Comparison of ENCODE assay signal across 20 cellular contexts in the genomic region with DNA sequence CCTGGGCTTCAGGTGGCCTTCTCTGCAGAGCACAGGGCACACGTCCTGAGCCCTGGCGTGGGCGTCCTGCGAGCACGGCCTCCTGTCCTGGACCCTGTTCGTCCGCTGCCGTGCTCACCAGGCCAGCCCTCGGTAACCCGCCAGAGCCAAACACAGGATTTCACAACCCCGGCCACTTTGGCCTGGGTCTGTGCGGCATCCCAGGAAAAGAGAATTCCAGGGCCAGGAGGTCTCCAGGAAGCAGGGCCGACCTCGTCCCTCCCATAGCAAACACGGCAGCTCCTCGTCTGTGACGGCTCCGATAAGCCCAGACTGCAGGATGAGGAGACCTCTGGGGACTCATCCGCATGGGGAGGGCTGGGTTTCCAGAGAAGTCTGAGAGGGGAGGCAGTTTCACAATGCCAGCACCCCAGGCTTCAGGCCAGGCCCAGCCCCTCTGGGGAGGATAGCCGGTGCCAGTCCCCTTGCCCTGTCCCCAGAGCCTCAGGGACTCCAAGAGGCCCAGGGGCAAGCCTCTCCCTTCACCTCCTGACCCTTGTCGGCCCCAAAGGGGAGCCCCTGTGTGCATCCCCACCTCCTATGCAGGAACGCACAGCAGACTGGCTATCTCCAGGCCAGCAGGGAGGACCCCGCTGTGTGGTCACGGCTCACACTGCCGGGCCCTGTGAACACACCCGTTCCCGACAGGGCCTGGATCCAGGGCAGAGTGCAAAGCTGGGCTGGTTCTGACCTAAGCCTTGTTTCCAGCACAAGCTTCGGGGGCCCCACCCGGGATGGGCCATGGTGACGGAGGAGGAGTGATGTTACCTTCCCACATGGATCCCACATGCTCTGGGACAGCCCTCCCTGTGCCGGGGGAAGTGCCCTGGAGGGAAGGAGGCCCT. TPM values are rescaled to one million over a fixed set of nuclear protein-coding genes. Genes with fewer than 3 reads are reported as not detected.
DNase-seq lines count a peak whose midpoint lies in the region; ATAC-seq and TF ChIP-seq lines count a peak whose summit lies in the region.
"Had no signal": no experiment of that assay in that cellular context is flagged by ENCODE, and none has a peak within 500 bp of the region (broad histone marks: within the 10 kb centered on the region; RNA-seq: fewer than 3 reads in every experiment).

No MANE protein-coding gene starts in this region.

- intact Hi-C loops in heart left ventricle (cut with DNase I) = loop anchor here in 7 of 10 donors (2.0 to 10.0 kb wide), 2 partner anchors 20 to 348 kb away; a partner anchor contains a TSS
- intact Hi-C loops in mucosa of descending colon (cut with DNase I, micrococcal nuclease) = no loop called here

- H3K27me3 ChIP-seq in adipocyte (replicated peaks; ENCODE audit: control insufficient read depth, insufficient read depth, low read length) = no peaks in the 10 kb centered on the region
- H3K27me3 ChIP-seq in heart left ventricle = no peaks in the 10 kb centered on the region
- no peaks in the 10 kb centered on the region for H3K27me3 ChIP-seq in tibial nerve
- H3K27me3 ChIP-seq: ovary, Peyer's patch had no signal

- H3K27ac ChIP-seq in heart left ventricle = peak overlapping the region; percentile 12 to 89 (median 67)
- H3K27ac ChIP-seq in tibial nerve = peak overlapping the region in 3 of 4 donors; percentile 34 to 76 (median 49)
- H3K27ac ChIP-seq: ovary, thoracic aorta, VCaP had no signal

- TF ChIP-seq POLR2A in heart left ventricle (IDR thresholded peaks at IDR 0.05) = no peak
- no peak for TF ChIP-seq POLR2A in tibial nerve (IDR thresholded peaks at IDR 0.05)

- no peaks in the 10 kb centered on the region for H3K36me3 ChIP-seq in adipocyte (ENCODE audit: control insufficient read depth, insufficient read depth, low read length, severe bottlenecking)
- H3K36me3 ChIP-seq in heart left ventricle = peaks cover 0 to 7% (median 0%) of the 10 kb centered on the region in 9 donors
- H3K36me3 ChIP-seq in mucosa of descending colon (ENCODE audit: low read depth) = no peaks in the 10 kb centered on the region
- no peaks in the 10 kb centered on the region for H3K36me3 ChIP-seq in tibial nerve
- H3K36me3 ChIP-seq: ovary, Peyer's patch, thoracic aorta had no signal

- peak in 1 of 2 donors; percentile 15 for TF ChIP-seq EP300 in tibial nerve (IDR thresholded peaks at IDR 0.05)

- H3K9ac ChIP-seq in adipocyte (ENCODE audit: low read length) = peak overlapping the region; percentile 73

- no peak for DNase-seq in adipocyte (ENCODE audit: low read depth)
- DNase-seq in heart left ventricle = peak in 4 of 5 donors; percentile 56 to 83 (median 78)
- peak in 1 of 3 donors; percentile 63 for DNase-seq in mucosa of descending colon
- peak; percentile 36 to 74 for DNase-seq in tibial nerve (ENCODE audit: low spot score in 2 of 2)
- no peak for DNase-seq in NCI-H524 (lab: John Stamatoyannopoulos, UW)
- no peak for DNase-seq in dedifferentiated amniotic fluid mesenchymal stem cell (ENCODE audit: extremely low spot score)
- DNase-seq: activated CD8-positive, alpha-beta T cell treated with anti-CD3 and anti-CD28 coated beads, Interleukin-2, amount 10 ng/mL, durations not matched to agents 7 days and 5 days; anterior cingulate cortex; DMS 273 treated with DMSO at 0.1 percent for 48 hours; MM.1S; NCI-H1930; NCI-H526; SW 1271 had no signal

- H3K4me1 ChIP-seq in adipocyte (ENCODE audit: control insufficient read depth, insufficient read depth, low read length) (peaks cover 40% of the 10 kb centered on the region), heart left ventricle (peaks cover 0 to 30% (median 22%) of the 10 kb centered on the region in 12 donors), mucosa of descending colon (ENCODE audit: low read depth) (no peaks in the 10 kb centered on the region), tibial nerve (peaks cover 0 to 28% (median 5%) of the 10 kb centered on the region in 4 donors)

- 38 to 61% (median 50%) methylated on average over 24 to 31 of the region's 31 CpGs for WGBS in heart left ventricle, 4 donors
- WGBS in tibial nerve, 2 donors = 65 to 72% methylated on average over 30 of the region's 31 CpGs

- TF ChIP-seq CTCF in heart left ventricle (IDR thresholded peaks at IDR 0.05) (no peak), mucosa of descending colon (IDR thresholded peaks at IDR 0.05) (no peak), tibial nerve (IDR thresholded peaks at IDR 0.05) (no peak)

- ATAC-seq in heart left ventricle (peak; percentile 56 to 85 (median 82)), mucosa of descending colon (peak; percentile 32), GM21390 (IDR thresholded peaks at IDR 0.05; ENCODE audit: unreplicated experiment) (no peak), HG02840 (IDR thresholded peaks at IDR 0.05; ENCODE audit: low FRiP score, unreplicated experiment) (no peak)
- ATAC-seq: activated CD8-positive, alpha-beta T cell treated with anti-CD3 and anti-CD28 coated beads, Interleukin-2, amount 10 ng/mL, durations not matched to agents 7 days and 5 days had no signal

- H3K4me3 ChIP-seq in adipocyte (ENCODE audit: low read length) (peak overlapping the region; percentile 31), heart left ventricle (no peak overlapping the region), mucosa of descending colon (no peak overlapping the region), tibial nerve (no peak overlapping the region)
- H3K4me3 ChIP-seq: ovary, Peyer's patch, thoracic aorta had no signal

- H3K9me3 ChIP-seq in adipocyte (ENCODE audit: control insufficient read depth, low read length) (no peaks in the 10 kb centered on the region), heart left ventricle (no peaks in the 10 kb centered on the region), mucosa of descending colon (no peaks in the 10 kb centered on the region), tibial nerve (no peaks in the 10 kb centered on the region)
- H3K9me3 ChIP-seq: ovary, Peyer's patch, thoracic aorta had no signal

RNA-seq across cellular contexts. Expression of a gene that starts 22.3 kb away (rescaled TPM):
- total RNA-seq in heart left ventricle (10 to 100 TPM; 26.8 to 84.6 (median 55.0) TPM), mucosa of descending colon (10 to 100 TPM in 1 of 3 donors, 1 to 10 TPM in 2; 2.5 to 18.5 (median 4.2) TPM), tibial nerve (10 to 100 TPM; 34.9 to 54.3 (median 43.5) TPM)
- polyA plus RNA-seq in heart left ventricle = 10 to 100 TPM; 28.9 to 50.1 TPM
- total RNA-seq: activated CD8-positive, alpha-beta T cell treated with anti-CD3 and anti-CD28 coated beads, Interleukin-2, amount 10 ng/mL, durations not matched to agents 7 days and 5 days; activated T-helper 1 cell treated with anti-CD3 and anti-CD28 coated beads, Interleukin-12 subunit alpha, Interleukin-12 subunit beta, Interleukin-2, Interleukin-4 antibody, amounts not matched to agents 30 ng/mL and 10 ng/mL and 1 ng/mL, durations not matched to agents 14 hours and 24 hours and 36 hours had no signal

RNA-seq across cellular contexts. Expression of a gene that starts 48.2 kb away (rescaled TPM):
- 10 to 100 TPM in 6 of 9 donors, 1 to 10 TPM in 3; 6.0 to 45.9 (median 11.5) TPM for total RNA-seq in heart left ventricle
- 1 to 10 TPM; 5.8 to 8.1 TPM for polyA plus RNA-seq in heart left ventricle
- 10 to 100 TPM; 10.3 to 13.6 (median 11.7) TPM for total RNA-seq in mucosa of descending colon
- total RNA-seq in tibial nerve = 100 to 1,000 TPM in 1 of 4 donors, 10 to 100 TPM in 3; 31.6 to 176 (median 69.7) TPM

Comparison
In these comparisons a context has a peak if more than half of its experiments do, and no peak if none do; other contexts are left out.
1. DNase-seq: peak in heart left ventricle (4 of 5) and tibial nerve (2 of 2); none in adipocyte (single experiment), NCI-H524 (0 of 2) and dedifferentiated amniotic fluid mesenchymal stem cell (single experiment).
2. ATAC-seq: peak in heart left ventricle (4 of 4) and mucosa of descending colon (single experiment); none in GM21390 (single experiment) and HG02840 (single experiment).
3. intact Hi-C loops: an anchor here in heart left ventricle (2.0 to 10.0 kb wide); none called in mucosa of descending colon.